Comparison of ENCODE assay signal across 8 cellular contexts in genomic region chr14:23034498-23035302, GRCh38. TPM values are rescaled to one million over a fixed set of nuclear protein-coding genes. Genes with fewer than 3 reads are reported as not detected.
DNase-seq lines count a peak whose midpoint lies in the region; ATAC-seq and TF ChIP-seq lines count a peak whose summit lies in the region.

Gene PSMB5, minus strand, starts transcription at chr14:23034900. Its CDS starts 19 bp downstream, at chr14:23034881.

- peak; percentile 46 for TF ChIP-seq EP300 in neural cell (conservative IDR thresholded peaks at IDR 0.05; ENCODE audit: poor library complexity, severe bottlenecking)

- H3K9me3 ChIP-seq in Caco-2, result no peaks in the 10 kb centered on the region
- H3K9me3 ChIP-seq in neural cell (ENCODE audit: low read length), result no peaks in the 10 kb centered on the region
- no peaks in the 10 kb centered on the region for H3K9me3 ChIP-seq in subcutaneous abdominal adipose tissue (ENCODE audit: control insufficient read depth in 5 of 5, low read length in 5 of 5)

- peaks cover 7% of the 10 kb centered on the region for H3K4me1 Mint-ChIP-seq in Caco-2 (ENCODE audit: low read depth, unreplicated experiment)

- ATAC-seq in GM21619 (IDR thresholded peaks at IDR 0.05; ENCODE audit: unreplicated experiment), result peak; percentile 96

- no TSS peak for BruUV-seq in Caco-2 (replicated peaks; lab: Mats Ljungman, UMichigan)

- DNase-seq in Caco-2 (peak; percentile 89 to 95), activated T-cell treated with anti-CD3 and anti-CD28 coated beads for 48 hours (ENCODE audit: low read depth) (peak; percentile 77), fibroblast of peridontal ligament (ENCODE audit: extremely low read depth) (peak; percentile 96), NCI-H526 treated with DMSO at 0.1 percent for 48 hours (lab: John Stamatoyannopoulos, UW) (no peak)

- H3K79me2 ChIP-seq in KMS-11 (ENCODE audit: insufficient read depth, low read depth) (peaks cover 17% of the 10 kb centered on the region), neural cell (replicated peaks; ENCODE audit: insufficient read depth, low read length) (peaks cover 14% of the 10 kb centered on the region)

- H3K4me2 ChIP-seq in KMS-11 (peak within 1 kb of the TSS; percentile 57), neural cell (ENCODE audit: low read length) (peak within 1 kb of the TSS; percentile 73)

- intact Hi-C loops in Caco-2 (cut with micrococcal nuclease; ENCODE audit: unreplicated experiment), result loop anchor here (2.0 kb wide), 1 partner anchor 28 kb away; no protein-coding TSS in a partner anchor

- H3K4me3 ChIP-seq in Caco-2 (ENCODE audit: low read depth, low read length), result peak within 1 kb of the TSS; percentile 72
- H3K4me3 ChIP-seq in KMS-11 (IDR thresholded peaks at IDR 0.05; ENCODE audit: insufficient read depth, low read depth, low read length), result no peak within 1 kb of the TSS
- peak within 1 kb of the TSS; percentile 100 for H3K4me3 ChIP-seq in neural cell (ENCODE audit: low read length)
- H3K4me3 ChIP-seq in subcutaneous abdominal adipose tissue (ENCODE audit: low read depth in 1 of 5, low read length in 5 of 5), result peak within 1 kb of the TSS; percentile 79 to 96 (median 93)

- CTCF ChIA-PET in Caco-2 (lab: Charles Lee), result interaction anchor here (0.5 to 1.5 kb wide), 7 partner anchors 28 to 527 kb away, joined by 3 to 7 read pairs (median 4); no protein-coding TSS in a partner anchor

- no peaks in the 10 kb centered on the region for H3K9me3 Mint-ChIP-seq in Caco-2 (ENCODE audit: unreplicated experiment)

- H3K36me3 Mint-ChIP-seq in Caco-2 (ENCODE audit: insufficient read depth, unreplicated experiment), result peaks cover 46% of the 10 kb centered on the region

- H3K27ac Mint-ChIP-seq in Caco-2 (ENCODE audit: unreplicated experiment), result peak within 1 kb of the TSS; percentile 99

- H3K36me3 ChIP-seq in Caco-2 (ENCODE audit: control insufficient read depth, insufficient read depth, low read length), result peaks cover 2% of the 10 kb centered on the region; the same call in 1 of the 2 replicates
- 0 out of 2 replicates have a peak, but pooled peaks cover 6% of the 10 kb centered on the region for H3K36me3 ChIP-seq in KMS-11 (ENCODE audit: insufficient read depth)
- H3K36me3 ChIP-seq in neural cell (ENCODE audit: insufficient read depth, low read length), result no peaks in the 10 kb centered on the region
- peaks cover 8 to 28% (median 20%) of the 10 kb centered on the region in 5 donors for H3K36me3 ChIP-seq in subcutaneous abdominal adipose tissue (ENCODE audit: control insufficient read depth in 5 of 5, insufficient read depth in 5 of 5, low read length in 5 of 5)

- H2AFZ ChIP-seq in KMS-11 (ENCODE audit: low read depth) (peak within 1 kb of the TSS; percentile 58), neural cell (ENCODE audit: low read depth, low read length) (peak within 1 kb of the TSS; percentile 87)

- peak within 1 kb of the TSS; percentile 98 for H3K4me3 Mint-ChIP-seq in Caco-2 (ENCODE audit: unreplicated experiment)

- H3K4me1 ChIP-seq in Caco-2 (peaks cover 6% of the 10 kb centered on the region), KMS-11 (ENCODE audit: low read depth, poor library complexity, severe bottlenecking) (peaks cover 12% of the 10 kb centered on the region), subcutaneous abdominal adipose tissue (ENCODE audit: control insufficient read depth in 5 of 5, insufficient read depth in 5 of 5, low read length in 5 of 5) (peaks cover 3 to 22% (median 20%) of the 10 kb centered on the region in 5 donors)

- no peaks in the 10 kb centered on the region for H3F3A ChIP-seq in neural cell (ENCODE audit: insufficient read depth, low read length, poor library complexity, severe bottlenecking)

- TF ChIP-seq RAD21 in neural cell (conservative IDR thresholded peaks at IDR 0.05), result no peak

- H3K27me3 Mint-ChIP-seq in Caco-2 (ENCODE audit: insufficient read depth, unreplicated experiment), result no peaks in the 10 kb centered on the region

- TF ChIP-seq CTCF in Caco-2 (IDR thresholded peaks at IDR 0.05; ENCODE audit: insufficient read depth in 1 of 2, low read depth in 1 of 2, low read length in 1 of 2, severe bottlenecking in 1 of 2, unreplicated experiment in 1 of 2) (no peak), KMS-11 (conservative IDR thresholded peaks at IDR 0.05; ENCODE audit: low read depth, low read length) (no peak), neural cell (IDR thresholded peaks at IDR 0.05; ENCODE audit: poor library complexity, severe bottlenecking) (peak; percentile 42)

- POLR2A ChIA-PET in Caco-2 (lab: Charles Lee), result interaction anchor here (0.6 to 1.0 kb wide), 5 partner anchors 11 to 395 kb away, joined by 3 to 4 read pairs (median 3); no protein-coding TSS in a partner anchor

- H4K20me1 ChIP-seq in KMS-11 (ENCODE audit: insufficient read depth), result no peaks in the 10 kb centered on the region
- H4K20me1 ChIP-seq in neural cell (ENCODE audit: insufficient read depth), result no peaks in the 10 kb centered on the region

- H3K9ac ChIP-seq in KMS-11 (peak within 1 kb of the TSS; percentile 100), neural cell (ENCODE audit: low read length) (peak within 1 kb of the TSS; percentile 94), subcutaneous abdominal adipose tissue (ENCODE audit: low read length in 5 of 5) (peak within 1 kb of the TSS; percentile 90 to 99 (median 98))

- H3K27me3 ChIP-seq in Caco-2 (replicated peaks; ENCODE audit: control insufficient read depth, insufficient read depth, low read length) (no peaks in the 10 kb centered on the region), KMS-11 (ENCODE audit: insufficient read depth, low read depth) (no peaks in the 10 kb centered on the region), neural cell (ENCODE audit: insufficient read depth, low read depth, low read length) (no peaks in the 10 kb centered on the region), subcutaneous abdominal adipose tissue (ENCODE audit: control insufficient read depth in 5 of 5, insufficient read depth in 4 of 5, low read length in 5 of 5) (no peaks in the 10 kb centered on the region)

- no peaks in the 10 kb centered on the region for H3K9me2 ChIP-seq in neural cell (ENCODE audit: insufficient read depth, low read length)

- peak within 1 kb of the TSS; percentile 96 for H3K27ac ChIP-seq in KMS-11
- H3K27ac ChIP-seq in neural cell (ENCODE audit: low read length), result peak within 1 kb of the TSS; percentile 95
- peak within 1 kb of the TSS; percentile 98 for H3K27ac ChIP-seq in subcutaneous abdominal adipose tissue (ENCODE audit: low read depth, low read length)

TF ChIP-seq in neural cell, 6 proteins besides CTCF, POLR2A, EP300 and RAD21:
- peak; percentile 72 for TF ChIP-seq POLR2AphosphoS5 (IDR thresholded peaks at IDR 0.05)
- TF ChIP-seq MXI1 (conservative IDR thresholded peaks at IDR 0.05; ENCODE audit: poor library complexity, severe bottlenecking), result peak; percentile 93
- peak; percentile 71 for TF ChIP-seq REST (IDR thresholded peaks at IDR 0.05; ENCODE audit: borderline replicate concordance)
- peak; percentile 71 for TF ChIP-seq TAF1 (IDR thresholded peaks at IDR 0.05; ENCODE audit: low read depth)
- no peak for TF ChIP-seq EZH2 (IDR thresholded peaks at IDR 0.05; ENCODE audit: borderline replicate concordance, insufficient read depth, low read length, poor library complexity, severe bottlenecking)
- TF ChIP-seq SMC3 (conservative IDR thresholded peaks at IDR 0.05; ENCODE audit: poor library complexity), result no peak

RNA-seq across cellular contexts. Expression of gene PSMB5, which starts in this region (rescaled TPM):
- total RNA-seq in Caco-2 (2022), result 172 and 189 TPM in 2 replicates
- polyA plus RNA-seq in neural cell, result 147 and 168 TPM in 2 replicates
- 118 and 123 TPM in 2 replicates for polyA minus RNA-seq in neural cell
